Comparison of ENCODE assay signal across 15 cellular contexts in genomic region chr21:14543983-14544382, GRCh38. TPM values are rescaled to one million over a fixed set of nuclear protein-coding genes. Genes with fewer than 3 reads are reported as not detected.
DNase-seq lines count a peak whose midpoint lies in the region; ATAC-seq lines count a peak whose summit lies in the region.
"Had no signal": no experiment of that assay in that cellular context is flagged by ENCODE, and none has a peak within 500 bp of the region (broad histone marks: within the 10 kb centered on the region; RNA-seq: fewer than 3 reads in every experiment).

No MANE protein-coding gene starts in this region.

- H3K27me3 ChIP-seq in CD8-positive, alpha-beta memory T cell (ENCODE audit: insufficient read depth, low read length, poor library complexity, severe bottlenecking), result no peaks in the 10 kb centered on the region
- no peaks in the 10 kb centered on the region for H3K27me3 ChIP-seq in naive thymus-derived CD4-positive, alpha-beta T cell (ENCODE audit: control insufficient read depth in 2 of 2, insufficient read depth in 2 of 2, low read length in 2 of 2)
- no peaks in the 10 kb centered on the region for H3K27me3 ChIP-seq in aorta (ENCODE audit: control insufficient read depth in 1 of 2, insufficient read depth in 2 of 2, low read length in 1 of 2)
- H3K27me3 ChIP-seq: right lobe of liver, SJCRH30, thyroid gland had no signal

- POLR2A ChIA-PET in CD8-positive, alpha-beta memory T cell (lab: Charles Lee), result no interaction called here
- POLR2A ChIA-PET in naive thymus-derived CD4-positive, alpha-beta T cell (lab: Charles Lee), result interaction anchor here (0.7 kb wide), 1 partner anchor 99 kb away, joined by 3 read pairs; no protein-coding TSS in a partner anchor

- no peaks in the 10 kb centered on the region for H3K9me3 Mint-ChIP-seq in CD8-positive, alpha-beta memory T cell
- H3K9me3 Mint-ChIP-seq in IgD-negative memory B cell, result no peaks in the 10 kb centered on the region
- H3K9me3 Mint-ChIP-seq in activated naive CD4-positive, alpha-beta T cell treated with anti-CD3 and anti-CD28 coated beads, Interleukin-2, amount 50 U/mL, for 72 hours, result peaks cover 4 to 6% of the 10 kb centered on the region in 2 donors
- peaks cover 0 to 6% (median 0%) of the 10 kb centered on the region in 11 donors for H3K9me3 Mint-ChIP-seq in naive thymus-derived CD4-positive, alpha-beta T cell

- CTCF ChIA-PET in CD8-positive, alpha-beta memory T cell (lab: Charles Lee), result no interaction called here
- CTCF ChIA-PET in naive thymus-derived CD4-positive, alpha-beta T cell (lab: Charles Lee), result no interaction called here

- H3K4me1 Mint-ChIP-seq in CD8-positive, alpha-beta memory T cell, result peaks cover 59 to 77% (median 71%) of the 10 kb centered on the region in 3 donors
- H3K4me1 Mint-ChIP-seq in IgD-negative memory B cell, result peaks cover 22 to 46% (median 43%) of the 10 kb centered on the region in 3 donors
- peaks cover 29 to 78% (median 57%) of the 10 kb centered on the region in 7 donors for H3K4me1 Mint-ChIP-seq in naive thymus-derived CD4-positive, alpha-beta T cell

- intact Hi-C loops in naive thymus-derived CD4-positive, alpha-beta T cell (cut with micrococcal nuclease), result loop anchor here (2.0 to 5.0 kb wide), 4 partner anchors 17 to 1188 kb away; no protein-coding TSS in a partner anchor
- intact Hi-C loops in aorta (cut with DNase I), result loop anchor here in 1 of 2 donors (10.0 kb wide), 1 partner anchor 59 kb away; no protein-coding TSS in a partner anchor

- no peak for ATAC-seq in activated naive CD4-positive, alpha-beta T cell treated with anti-CD3 and anti-CD28 coated beads, Interleukin-2, amount 50 U/mL, for 72 hours
- no peak for ATAC-seq in naive thymus-derived CD4-positive, alpha-beta T cell
- ATAC-seq in aorta (ENCODE audit: low FRiP score) (no peak), GM18517 (IDR thresholded peaks at IDR 0.05; ENCODE audit: unreplicated experiment) (no peak)
- ATAC-seq: right lobe of liver had no signal

- no peak for DNase-seq in CD8-positive, alpha-beta memory T cell
- DNase-seq in activated naive CD4-positive, alpha-beta T cell treated with anti-CD3 and anti-CD28 coated beads, Interleukin-2, amount 50 U/mL, for 72 hours (ENCODE audit: low spot score in 2 of 2), result no peak
- no peak for DNase-seq in naive thymus-derived CD4-positive, alpha-beta T cell
- DNase-seq in iPS-NIHi11 (ENCODE audit: low spot score), result no peak
- DNase-seq in aorta, result no peak
- DNase-seq in amygdala (lab: John Stamatoyannopoulos, UW), result no peak
- DNase-seq: foreskin fibroblast, NCI-H2029, right lobe of liver, SJCRH30, thyroid gland had no signal

- no peaks in the 10 kb centered on the region for H3K36me3 ChIP-seq in CD8-positive, alpha-beta memory T cell (ENCODE audit: insufficient read depth, low read length)
- no peaks in the 10 kb centered on the region for H3K36me3 ChIP-seq in naive thymus-derived CD4-positive, alpha-beta T cell (ENCODE audit: control insufficient read depth in 2 of 3, insufficient read depth in 3 of 3, low read length in 3 of 3)
- H3K36me3 ChIP-seq in aorta (ENCODE audit: control insufficient read depth in 1 of 2, insufficient read depth in 2 of 2, low read length in 1 of 2), result no peaks in the 10 kb centered on the region
- H3K36me3 ChIP-seq: right lobe of liver, SJCRH30, thyroid gland had no signal

- peak overlapping the region; percentile 74 to 94 (median 88) for H3K27ac Mint-ChIP-seq in CD8-positive, alpha-beta memory T cell
- peak overlapping the region; percentile 72 to 98 (median 75) for H3K27ac Mint-ChIP-seq in IgD-negative memory B cell
- H3K27ac Mint-ChIP-seq in activated naive CD4-positive, alpha-beta T cell treated with anti-CD3 and anti-CD28 coated beads, Interleukin-2, amount 50 U/mL, for 72 hours, result peak overlapping the region; percentile 82 to 96
- peak overlapping the region; percentile 71 to 96 (median 90) for H3K27ac Mint-ChIP-seq in naive thymus-derived CD4-positive, alpha-beta T cell

- no peaks in the 10 kb centered on the region for H3K9me3 ChIP-seq in CD8-positive, alpha-beta memory T cell (ENCODE audit: low read length)
- H3K9me3 ChIP-seq in naive thymus-derived CD4-positive, alpha-beta T cell (ENCODE audit: control insufficient read depth in 2 of 3, low read length in 3 of 3), result no peaks in the 10 kb centered on the region
- no peaks in the 10 kb centered on the region for H3K9me3 ChIP-seq in aorta (ENCODE audit: control insufficient read depth, low read length)
- H3K9me3 ChIP-seq: right lobe of liver, SJCRH30, thyroid gland had no signal

- H3K36me3 Mint-ChIP-seq in CD8-positive, alpha-beta memory T cell, result peaks cover 4 to 40% (median 4%) of the 10 kb centered on the region in 3 donors
- peaks cover 5% of the 10 kb centered on the region for H3K36me3 Mint-ChIP-seq in IgD-negative memory B cell
- H3K36me3 Mint-ChIP-seq in activated naive CD4-positive, alpha-beta T cell treated with anti-CD3 and anti-CD28 coated beads, Interleukin-2, amount 50 U/mL, for 72 hours, result peaks cover 21 to 49% of the 10 kb centered on the region in 2 donors
- peaks cover 0 to 37% (median 4%) of the 10 kb centered on the region in 5 donors for H3K36me3 Mint-ChIP-seq in naive thymus-derived CD4-positive, alpha-beta T cell

- peak overlapping the region; percentile 85 to 94 (median 91) for H3K4me3 Mint-ChIP-seq in CD8-positive, alpha-beta memory T cell
- peak overlapping the region; percentile 82 to 97 (median 90) for H3K4me3 Mint-ChIP-seq in IgD-negative memory B cell
- peak overlapping the region; percentile 79 to 97 (median 88) for H3K4me3 Mint-ChIP-seq in naive thymus-derived CD4-positive, alpha-beta T cell

- H3K27ac ChIP-seq in CD8-positive, alpha-beta memory T cell (ENCODE audit: low read depth, low read length), result peak overlapping the region; percentile 48
- H3K27ac ChIP-seq in naive thymus-derived CD4-positive, alpha-beta T cell (ENCODE audit: low read depth, low read length), result peak overlapping the region; percentile 82
- H3K27ac ChIP-seq in aorta (ENCODE audit: low read depth in 1 of 2, low read length in 2 of 2), result no peak overlapping the region
- H3K27ac ChIP-seq: C4-2B, coronary artery, SJCRH30, thyroid gland had no signal

- H3K27me3 Mint-ChIP-seq in CD8-positive, alpha-beta memory T cell, result no peaks in the 10 kb centered on the region
- H3K27me3 Mint-ChIP-seq in IgD-negative memory B cell, result no peaks in the 10 kb centered on the region
- no peaks in the 10 kb centered on the region for H3K27me3 Mint-ChIP-seq in naive thymus-derived CD4-positive, alpha-beta T cell

- peak overlapping the region; percentile 58 for H3K4me3 ChIP-seq in CD8-positive, alpha-beta memory T cell (ENCODE audit: low read length)
- peak overlapping the region; percentile 78 for H3K4me3 ChIP-seq in naive thymus-derived CD4-positive, alpha-beta T cell (ENCODE audit: low read length)
- no peak overlapping the region for H3K4me3 ChIP-seq in aorta (ENCODE audit: low read length in 2 of 2)
- H3K4me3 ChIP-seq: SJCRH30, thyroid gland had no signal

- WGBS in aorta, 2 donors, result 83% methylated on average over 5 of the region's 5 CpGs

- peaks cover 26% of the 10 kb centered on the region for H3K4me1 ChIP-seq in CD8-positive, alpha-beta memory T cell (ENCODE audit: insufficient read depth, low read length)
- H3K4me1 ChIP-seq in naive thymus-derived CD4-positive, alpha-beta T cell (ENCODE audit: control insufficient read depth in 2 of 2, insufficient read depth in 2 of 2, low read length in 2 of 2), result peaks cover 29 to 34% of the 10 kb centered on the region in 2 donors
- no peaks in the 10 kb centered on the region for H3K4me1 ChIP-seq in aorta (ENCODE audit: control insufficient read depth in 1 of 2, insufficient read depth in 2 of 2, low read length in 2 of 2)
- H3K4me1 ChIP-seq: right lobe of liver, SJCRH30, thyroid gland had no signal

RNA-seq across cellular contexts. Expression of gene SAMSN1, which starts 2.1 kb away (rescaled TPM):
- 10 to 100 TPM; 82.6 to 83.2 TPM for total RNA-seq in CD8-positive, alpha-beta memory T cell
- polyA plus RNA-seq in CD8-positive, alpha-beta memory T cell, result 34.1 TPM
- polyA plus RNA-seq in IgD-negative memory B cell (24.6 TPM), aorta (10 to 100 TPM in 1 of 2 donors, 1 to 10 TPM in 1; 1.2 to 14.4 TPM)
- 10 to 100 TPM; 74.5 to 89.4 TPM for total RNA-seq in activated naive CD4-positive, alpha-beta T cell treated with anti-CD3 and anti-CD28 coated beads, Interleukin-2, amount 50 U/mL, for 72 hours
- 100 to 1,000 TPM in 1 of 5 experiments, 10 to 100 TPM in 4; 27.5 to 136 (median 38.0) TPM for total RNA-seq in naive thymus-derived CD4-positive, alpha-beta T cell
- polyA plus RNA-seq in naive thymus-derived CD4-positive, alpha-beta T cell, result 10 to 100 TPM; 25.5 to 30.9 TPM
- total RNA-seq in aorta, result 10 to 100 TPM; 14.4 to 16.1 TPM

Comparison
In these comparisons a context has a peak if more than half of its experiments do, and no peak if none do; other contexts are left out.
1. H3K27ac ChIP-seq: peak in CD8-positive, alpha-beta memory T cell (single experiment) and naive thymus-derived CD4-positive, alpha-beta T cell (single experiment); none in aorta (0 of 2).
2. H3K4me3 ChIP-seq: peak in CD8-positive, alpha-beta memory T cell (single experiment) and naive thymus-derived CD4-positive, alpha-beta T cell (single experiment); none in aorta (0 of 2).
3. Peak in every context shown above with its lines, with median percentiles within 50 percentile points of each other: H3K27ac Mint-ChIP-seq and H3K4me3 Mint-ChIP-seq.